Comparison of ENCODE assay signal across 9 cellular contexts in the genomic region with DNA sequence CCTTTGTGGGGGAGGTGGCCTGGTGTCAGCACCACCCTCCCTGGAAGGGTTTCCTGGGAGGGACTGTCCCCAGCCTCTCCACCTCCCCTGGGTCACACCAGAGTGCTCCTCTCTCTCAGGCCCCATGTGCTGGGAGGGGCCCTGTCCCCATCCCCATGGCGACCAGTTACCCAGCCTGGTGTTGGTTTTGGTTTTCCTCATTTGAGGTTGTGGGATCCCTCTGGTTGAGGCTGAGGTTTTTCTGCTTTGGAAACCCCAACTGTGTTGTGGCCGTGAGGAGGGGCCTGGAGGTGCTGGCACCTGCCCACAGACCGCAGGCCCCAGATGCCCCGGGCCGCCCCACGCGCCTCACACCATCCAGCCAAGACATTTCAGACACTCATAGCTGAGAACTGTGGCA.
A peak's percentile ranks its signal among the peaks of the same experiment; 100 is the strongest.
DNase-seq lines count a peak whose midpoint lies in the region; ATAC-seq, FAIRE-seq and TF ChIP-seq lines count a peak whose summit lies in the region.
"Had no signal": no experiment of that assay in that cellular context is flagged by ENCODE, and none has a peak within 500 bp of the region (broad histone marks: within the 10 kb centered on the region; RNA-seq: fewer than 3 reads in every experiment).

No MANE protein-coding gene starts in this region.

- peaks cover 8% of the 10 kb centered on the region for H3K9me3 Mint-ChIP-seq in MCF 10A (ENCODE audit: unreplicated experiment)
- no peaks in the 10 kb centered on the region for H3K9me3 Mint-ChIP-seq in activated CD4-positive, alpha-beta T cell treated with anti-CD3 and anti-CD28 coated beads, Interleukin-2, amount 10 ng/mL, durations not matched to agents 7 days and 5 days
- H3K9me3 Mint-ChIP-seq in natural killer cell treated with Interleukin-12 subunit alpha and Interleukin-12 subunit beta and Interleukin-15 and Interleukin-18, amount 100 ng/mL, for 72 hours, result peaks cover 6% of the 10 kb centered on the region
- H3K9me3 Mint-ChIP-seq: nephron had no signal

- BruUV-seq in MCF 10A (replicated peaks; lab: Mats Ljungman, UMichigan) (no TSS peak), PC-3 (replicated peaks; lab: Mats Ljungman, UMichigan) (no TSS peak)

- FAIRE-seq in urothelium cell line (lab: Jason Lieb, UNC), result no peak

- ATAC-seq in HG03097 (IDR thresholded peaks at IDR 0.05; ENCODE audit: low FRiP score, unreplicated experiment), result peak; percentile 65
- peak; percentile 82 to 88 for ATAC-seq in natural killer cell treated with Interleukin-12 subunit alpha and Interleukin-12 subunit beta and Interleukin-15 and Interleukin-18, amount 100 ng/mL, for 72 hours
- no peak for ATAC-seq in PC-3

- CTCF ChIA-PET in MCF 10A (lab: Yijun Ruan, JAX) (no interaction called here), PC-3 (lab: Charles Lee) (no interaction called here)
- CTCF ChIA-PET in activated CD4-positive, alpha-beta T cell treated with anti-CD3 and anti-CD28 coated beads, Interleukin-2, amount 10 ng/mL, durations not matched to agents 7 days and 5 days (lab: Charles Lee), result interaction anchor here (0.6 to 1.3 kb wide), 3 partner anchors 9 to 104 kb away, joined by 3 read pairs; no protein-coding TSS in a partner anchor

- TF ChIP-seq CTCF in MCF 10A (IDR thresholded peaks at IDR 0.05; ENCODE audit: unreplicated experiment) (no peak), breast epithelium (IDR thresholded peaks at IDR 0.05) (no peak), PC-3 (conservative IDR thresholded peaks at IDR 0.05; ENCODE audit: low read depth, low read length) (no peak)

- H3K4me1 ChIP-seq in breast epithelium (no peaks in the 10 kb centered on the region), PC-3 (ENCODE audit: insufficient read depth, low read length) (peaks cover 42% of the 10 kb centered on the region)

- H3K79me2 ChIP-seq in PC-3 (ENCODE audit: low read length), result no peaks in the 10 kb centered on the region

- intact Hi-C loops in MCF 10A (cut with micrococcal nuclease) (no loop called here), breast epithelium (cut with DNase I; ENCODE audit: low total_unique reads) (no loop called here), PC-3 (cut with micrococcal nuclease) (no loop called here)

- H3K36me3 Mint-ChIP-seq in MCF 10A (ENCODE audit: insufficient read depth, unreplicated experiment), result no peaks in the 10 kb centered on the region
- H3K36me3 Mint-ChIP-seq in activated CD4-positive, alpha-beta T cell treated with anti-CD3 and anti-CD28 coated beads, Interleukin-2, amount 10 ng/mL, durations not matched to agents 7 days and 5 days (ENCODE audit: low read depth), result peaks cover 12% of the 10 kb centered on the region
- peaks cover 13% of the 10 kb centered on the region for H3K36me3 Mint-ChIP-seq in natural killer cell treated with Interleukin-12 subunit alpha and Interleukin-12 subunit beta and Interleukin-15 and Interleukin-18, amount 100 ng/mL, for 72 hours

- no peaks in the 10 kb centered on the region for H3K36me3 ChIP-seq in breast epithelium
- H3K36me3 ChIP-seq in PC-3 (ENCODE audit: low read depth, low read length), result no peaks in the 10 kb centered on the region

- H3K27me3 Mint-ChIP-seq in MCF 10A (ENCODE audit: insufficient read depth, unreplicated experiment), result no peaks in the 10 kb centered on the region
- H3K27me3 Mint-ChIP-seq in activated CD4-positive, alpha-beta T cell treated with anti-CD3 and anti-CD28 coated beads, Interleukin-2, amount 10 ng/mL, durations not matched to agents 7 days and 5 days, result peaks cover 37% of the 10 kb centered on the region
- peaks cover 16 to 27% of the 10 kb centered on the region in 2 donors for H3K27me3 Mint-ChIP-seq in natural killer cell treated with Interleukin-12 subunit alpha and Interleukin-12 subunit beta and Interleukin-15 and Interleukin-18, amount 100 ng/mL, for 72 hours

- DNase-seq in MCF 10A (ENCODE audit: unreplicated experiment) (no peak), breast epithelium (ENCODE audit: low spot score in 2 of 2) (no peak), erythroblast (lab: John Stamatoyannopoulos, UW) (no peak), urothelium cell line (ENCODE audit: low spot score) (no peak), PC-3 (no peak)
- DNase-seq in activated CD4-positive, alpha-beta T cell treated with anti-CD3 and anti-CD28 coated beads, Interleukin-2, amount 10 ng/mL, durations not matched to agents 7 days and 5 days, result peak; percentile 62
- peak; percentile 89 for DNase-seq in natural killer cell treated with Interleukin-12 subunit alpha and Interleukin-12 subunit beta and Interleukin-15 and Interleukin-18, amount 100 ng/mL, for 72 hours (ENCODE audit: low spot score)

- H3K9me2 ChIP-seq in PC-3 (replicated peaks; ENCODE audit: low read length), result no peaks in the 10 kb centered on the region

- TF ChIP-seq POLR2A in breast epithelium (IDR thresholded peaks at IDR 0.05), result no peak
- no peak for TF ChIP-seq POLR2A in erythroblast (IDR thresholded peaks at IDR 0.05; ENCODE audit: low read length)

- no peaks in the 10 kb centered on the region for H3F3A ChIP-seq in PC-3 (ENCODE audit: low read length, unreplicated experiment)

- peaks cover 33% of the 10 kb centered on the region for H3K4me1 Mint-ChIP-seq in MCF 10A (ENCODE audit: insufficient read depth, unreplicated experiment)
- H3K4me1 Mint-ChIP-seq in activated CD4-positive, alpha-beta T cell treated with anti-CD3 and anti-CD28 coated beads, Interleukin-2, amount 10 ng/mL, durations not matched to agents 7 days and 5 days, result peaks cover 52% of the 10 kb centered on the region
- peaks cover 64 to 67% of the 10 kb centered on the region in 2 donors for H3K4me1 Mint-ChIP-seq in natural killer cell treated with Interleukin-12 subunit alpha and Interleukin-12 subunit beta and Interleukin-15 and Interleukin-18, amount 100 ng/mL, for 72 hours (ENCODE audit: low read depth in 2 of 2)

- H3K4me2 ChIP-seq in PC-3 (ENCODE audit: low read length), result no peak overlapping the region

- peak overlapping the region in 1 of 2 donors; percentile 55 for H3K27ac ChIP-seq in breast epithelium
- H3K27ac ChIP-seq in PC-3 (ENCODE audit: low read length), result no peak overlapping the region

- H3K4me3 ChIP-seq in breast epithelium (no peak overlapping the region), PC-3 (ENCODE audit: low read length) (no peak overlapping the region)

- no peak overlapping the region for H2AFZ ChIP-seq in PC-3 (ENCODE audit: low read length)

- H3K9me3 ChIP-seq in breast epithelium, result no peaks in the 10 kb centered on the region
- H3K9me3 ChIP-seq in PC-3 (ENCODE audit: low read length), result no peaks in the 10 kb centered on the region

- H4K20me1 ChIP-seq in PC-3 (ENCODE audit: low read length), result no peaks in the 10 kb centered on the region

- H3K27me3 ChIP-seq in breast epithelium (no peaks in the 10 kb centered on the region), PC-3 (ENCODE audit: low read length) (no peaks in the 10 kb centered on the region)

- POLR2A ChIA-PET in MCF 10A (lab: Yijun Ruan, JAX) (no interaction called here), PC-3 (lab: Charles Lee; ENCODE audit: unreplicated experiment) (no interaction called here)
- POLR2A ChIA-PET in activated CD4-positive, alpha-beta T cell treated with anti-CD3 and anti-CD28 coated beads, Interleukin-2, amount 10 ng/mL, durations not matched to agents 7 days and 5 days (lab: Charles Lee), result no interaction called here

- H3K27ac Mint-ChIP-seq in MCF 10A (ENCODE audit: low read depth, unreplicated experiment), result peak overlapping the region; percentile 66
- H3K27ac Mint-ChIP-seq in activated CD4-positive, alpha-beta T cell treated with anti-CD3 and anti-CD28 coated beads, Interleukin-2, amount 10 ng/mL, durations not matched to agents 7 days and 5 days, result no peak overlapping the region
- peak overlapping the region; percentile 27 to 86 for H3K27ac Mint-ChIP-seq in natural killer cell treated with Interleukin-12 subunit alpha and Interleukin-12 subunit beta and Interleukin-15 and Interleukin-18, amount 100 ng/mL, for 72 hours
- H3K27ac Mint-ChIP-seq: nephron had no signal

- H3K9ac ChIP-seq in PC-3 (ENCODE audit: low read length), result no peak overlapping the region

- no peak overlapping the region for H3K4me3 Mint-ChIP-seq in MCF 10A (ENCODE audit: unreplicated experiment)
- H3K4me3 Mint-ChIP-seq in activated CD4-positive, alpha-beta T cell treated with anti-CD3 and anti-CD28 coated beads, Interleukin-2, amount 10 ng/mL, durations not matched to agents 7 days and 5 days, result no peak overlapping the region
- H3K4me3 Mint-ChIP-seq in natural killer cell treated with Interleukin-12 subunit alpha and Interleukin-12 subunit beta and Interleukin-15 and Interleukin-18, amount 100 ng/mL, for 72 hours, result peak overlapping the region; percentile 72
- H3K4me3 Mint-ChIP-seq: nephron had no signal

Comparison
In these comparisons a context has a peak if more than half of its experiments do, and no peak if none do; other contexts are left out.
1. DNase-seq: peak in activated CD4-positive, alpha-beta T cell treated with anti-CD3 and anti-CD28 coated beads, Interleukin-2, amount 10 ng/mL, durations not matched to agents 7 days and 5 days (single experiment) and natural killer cell treated with Interleukin-12 subunit alpha and Interleukin-12 subunit beta and Interleukin-15 and Interleukin-18, amount 100 ng/mL, for 72 hours (single experiment); none in MCF 10A (single experiment), breast epithelium (0 of 2), erythroblast (0 of 2), urothelium cell line (single experiment) and PC-3 (single experiment).